ENCODE assay signal across 1 cellular context in genomic region chr15:70098461-70099166, GRCh38.
A peak's percentile ranks its signal among the peaks of the same experiment; 100 is the strongest.
TF ChIP-seq lines count a peak whose summit lies in the region.

No MANE protein-coding gene starts in this region.

TF ChIP-seq in HepG2, 621 proteins besides CTCF, POLR2A, EP300 and RAD21 (continued from another document and continues in another):
- TF ChIP-seq TBX2 (CRISPR knock-in tag; IDR thresholded peaks at IDR 0.05; ENCODE audit: borderline replicate concordance) (peak; percentile 50; the same call in 1 of the 2 replicates), GLI4 (CRISPR knock-in tag; IDR thresholded peaks at IDR 0.05; ENCODE audit: borderline replicate concordance) (no peak), ZNF562 (CRISPR knock-in tag; IDR thresholded peaks at IDR 0.05; ENCODE audit: borderline replicate concordance) (no peak), SMC3 (IDR thresholded peaks at IDR 0.05; ENCODE audit: low read length) (no peak), ZFX (CRISPR knock-in tag; IDR thresholded peaks at IDR 0.05; ENCODE audit: low read depth) (peak; percentile 43; the same call in 1 of the 2 replicates), NFYB (CRISPR knock-in tag; IDR thresholded peaks at IDR 0.05) (no peak), NFRKB (IDR thresholded peaks at IDR 0.05) (no peak), ZNF362 (CRISPR knock-in tag; IDR thresholded peaks at IDR 0.05; ENCODE audit: borderline replicate concordance) (peak; percentile 56; the same call in 1 of the 2 replicates), CERS6 (CRISPR knock-in tag; IDR thresholded peaks at IDR 0.05) (no peak), ZSCAN20 (CRISPR knock-in tag; IDR thresholded peaks at IDR 0.05; ENCODE audit: borderline replicate concordance) (no peak), ZKSCAN1 (IDR thresholded peaks at IDR 0.05; ENCODE audit: low read length) (no peak), CEBPZ (IDR thresholded peaks at IDR 0.05; ENCODE audit: low read length) (no peak), RBAK (CRISPR knock-in tag; IDR thresholded peaks at IDR 0.05) (no peak), ZNF782 (CRISPR knock-in tag; IDR thresholded peaks at IDR 0.05; ENCODE audit: borderline replicate concordance) (no peak), ZFY (CRISPR knock-in tag; IDR thresholded peaks at IDR 0.05) (peak; percentile 57), KLF16 (CRISPR knock-in tag; IDR thresholded peaks at IDR 0.05) (no peak), ZNF138 (CRISPR knock-in tag; IDR thresholded peaks at IDR 0.05; ENCODE audit: low read depth) (no peak), ZBTB7B (CRISPR knock-in tag; IDR thresholded peaks at IDR 0.05) (peak; percentile 26; the same call in 1 of the 2 replicates), ZNF784 (CRISPR knock-in tag; IDR thresholded peaks at IDR 0.05; ENCODE audit: borderline replicate concordance) (no peak), DDIT3 (CRISPR knock-in tag; IDR thresholded peaks at IDR 0.05) (no peak), ZSCAN9 (CRISPR knock-in tag; IDR thresholded peaks at IDR 0.05; ENCODE audit: borderline replicate concordance) (no peak), ZFP41 (CRISPR knock-in tag; IDR thresholded peaks at IDR 0.05; ENCODE audit: borderline replicate concordance) (no peak), TBX3 (IDR thresholded peaks at IDR 0.05; ENCODE audit: borderline replicate concordance) (peak; percentile 37; the same call in 1 of the 2 replicates), ZNF12 (CRISPR knock-in tag; IDR thresholded peaks at IDR 0.05) (no peak), PAF1 (CRISPR knock-in tag; IDR thresholded peaks at IDR 0.05) (no peak), RAD51 (IDR thresholded peaks at IDR 0.05; ENCODE audit: borderline replicate concordance) (no peak), ZNF530 (CRISPR knock-in tag; IDR thresholded peaks at IDR 0.05; ENCODE audit: low read depth) (no peak), SIN3B (IDR thresholded peaks at IDR 0.05; ENCODE audit: low read length) (no peak), HMG20B (CRISPR knock-in tag; conservative IDR thresholded peaks at IDR 0.05) (0 out of 2 replicates have a peak, but pooled peaks have one; percentile 61), MZF1 (CRISPR knock-in tag; IDR thresholded peaks at IDR 0.05; ENCODE audit: borderline replicate concordance) (no peak), LCORL (IDR thresholded peaks at IDR 0.05) (no peak), LCORL (CRISPR knock-in tag; IDR thresholded peaks at IDR 0.05) (no peak), ZNF766 (CRISPR knock-in tag; IDR thresholded peaks at IDR 0.05; ENCODE audit: borderline replicate concordance) (no peak), FOXP4 (CRISPR knock-in tag; IDR thresholded peaks at IDR 0.05) (peak; percentile 90), TSC22D2 (CRISPR knock-in tag; IDR thresholded peaks at IDR 0.05; ENCODE audit: borderline replicate concordance) (no peak), ZFP82 (CRISPR knock-in tag; IDR thresholded peaks at IDR 0.05; ENCODE audit: borderline replicate concordance) (no peak), RNF2 (conservative IDR thresholded peaks at IDR 0.05; ENCODE audit: low read depth) (no peak), KAT8 (CRISPR knock-in tag; IDR thresholded peaks at IDR 0.05) (no peak), RBFOX2 (IDR thresholded peaks at IDR 0.05; ENCODE audit: low read depth, low read length) (peak; percentile 6; the same call in 1 of the 2 replicates), MAFG (CRISPR knock-in tag; IDR thresholded peaks at IDR 0.05) (no peak), MLLT10 (CRISPR knock-in tag; IDR thresholded peaks at IDR 0.05) (no peak), SAFB2 (CRISPR knock-in tag; IDR thresholded peaks at IDR 0.05; ENCODE audit: borderline replicate concordance, low read depth) (no peak)
- TF ChIP-seq, protein P1, sequence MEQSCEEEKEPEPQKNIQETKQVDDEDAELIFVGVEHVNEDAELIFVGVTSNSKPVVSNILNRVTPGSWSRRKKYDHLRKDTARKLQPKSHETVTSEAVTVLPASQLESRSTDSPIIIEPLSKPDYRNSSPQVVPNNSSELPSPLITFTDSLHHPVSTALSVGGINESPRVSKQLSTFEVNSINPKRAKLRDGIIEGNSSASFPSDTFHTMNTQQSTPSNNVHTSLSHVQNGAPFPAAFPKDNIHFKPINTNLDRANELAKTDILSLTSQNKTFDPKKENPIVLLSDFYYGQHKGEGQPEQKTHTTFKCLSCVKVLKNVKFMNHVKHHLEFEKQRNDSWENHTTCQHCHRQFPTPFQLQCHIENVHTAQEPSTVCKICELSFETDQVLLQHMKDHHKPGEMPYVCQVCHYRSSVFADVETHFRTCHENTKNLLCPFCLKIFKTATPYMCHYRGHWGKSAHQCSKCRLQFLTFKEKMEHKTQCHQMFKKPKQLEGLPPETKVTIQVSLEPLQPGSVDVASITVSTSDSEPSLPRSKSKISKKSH (CRISPR knock-in tag; IDR thresholded peaks at IDR 0.05; ENCODE audit: borderline replicate concordance): no peak
- TF ChIP-seq, protein P2, sequence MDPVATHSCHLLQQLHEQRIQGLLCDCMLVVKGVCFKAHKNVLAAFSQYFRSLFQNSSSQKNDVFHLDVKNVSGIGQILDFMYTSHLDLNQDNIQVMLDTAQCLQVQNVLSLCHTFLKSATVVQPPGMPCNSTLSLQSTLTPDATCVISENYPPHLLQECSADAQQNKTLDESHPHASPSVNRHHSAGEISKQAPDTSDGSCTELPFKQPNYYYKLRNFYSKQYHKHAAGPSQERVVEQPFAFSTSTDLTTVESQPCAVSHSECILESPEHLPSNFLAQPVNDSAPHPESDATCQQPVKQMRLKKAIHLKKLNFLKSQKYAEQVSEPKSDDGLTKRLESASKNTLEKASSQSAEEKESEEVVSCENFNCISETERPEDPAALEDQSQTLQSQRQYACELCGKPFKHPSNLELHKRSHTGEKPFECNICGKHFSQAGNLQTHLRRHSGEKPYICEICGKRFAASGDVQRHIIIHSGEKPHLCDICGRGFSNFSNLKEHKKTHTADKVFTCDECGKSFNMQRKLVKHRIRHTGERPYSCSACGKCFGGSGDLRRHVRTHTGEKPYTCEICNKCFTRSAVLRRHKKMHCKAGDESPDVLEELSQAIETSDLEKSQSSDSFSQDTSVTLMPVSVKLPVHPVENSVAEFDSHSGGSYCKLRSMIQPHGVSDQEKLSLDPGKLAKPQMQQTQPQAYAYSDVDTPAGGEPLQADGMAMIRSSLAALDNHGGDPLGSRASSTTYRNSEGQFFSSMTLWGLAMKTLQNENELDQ (CRISPR knock-in tag; IDR thresholded peaks at IDR 0.05; ENCODE audit: borderline replicate concordance): no peak
- TF ChIP-seq, protein P3, sequence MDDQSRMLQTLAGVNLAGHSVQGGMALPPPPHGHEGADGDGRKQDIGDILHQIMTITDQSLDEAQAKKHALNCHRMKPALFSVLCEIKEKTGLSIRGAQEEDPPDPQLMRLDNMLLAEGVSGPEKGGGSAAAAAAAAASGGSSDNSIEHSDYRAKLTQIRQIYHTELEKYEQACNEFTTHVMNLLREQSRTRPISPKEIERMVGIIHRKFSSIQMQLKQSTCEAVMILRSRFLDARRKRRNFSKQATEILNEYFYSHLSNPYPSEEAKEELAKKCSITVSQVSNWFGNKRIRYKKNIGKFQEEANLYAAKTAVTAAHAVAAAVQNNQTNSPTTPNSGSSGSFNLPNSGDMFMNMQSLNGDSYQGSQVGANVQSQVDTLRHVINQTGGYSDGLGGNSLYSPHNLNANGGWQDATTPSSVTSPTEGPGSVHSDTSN (CRISPR knock-in tag; IDR thresholded peaks at IDR 0.05; ENCODE audit: borderline replicate concordance): no peak
- TF ChIP-seq, protein P4, sequence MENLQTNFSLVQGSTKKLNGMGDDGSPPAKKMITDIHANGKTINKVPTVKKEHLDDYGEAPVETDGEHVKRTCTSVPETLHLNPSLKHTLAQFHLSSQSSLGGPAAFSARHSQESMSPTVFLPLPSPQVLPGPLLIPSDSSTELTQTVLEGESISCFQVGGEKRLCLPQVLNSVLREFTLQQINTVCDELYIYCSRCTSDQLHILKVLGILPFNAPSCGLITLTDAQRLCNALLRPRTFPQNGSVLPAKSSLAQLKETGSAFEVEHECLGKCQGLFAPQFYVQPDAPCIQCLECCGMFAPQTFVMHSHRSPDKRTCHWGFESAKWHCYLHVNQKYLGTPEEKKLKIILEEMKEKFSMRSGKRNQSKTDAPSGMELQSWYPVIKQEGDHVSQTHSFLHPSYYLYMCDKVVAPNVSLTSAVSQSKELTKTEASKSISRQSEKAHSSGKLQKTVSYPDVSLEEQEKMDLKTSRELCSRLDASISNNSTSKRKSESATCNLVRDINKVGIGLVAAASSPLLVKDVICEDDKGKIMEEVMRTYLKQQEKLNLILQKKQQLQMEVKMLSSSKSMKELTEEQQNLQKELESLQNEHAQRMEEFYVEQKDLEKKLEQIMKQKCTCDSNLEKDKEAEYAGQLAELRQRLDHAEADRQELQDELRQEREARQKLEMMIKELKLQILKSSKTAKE (CRISPR knock-in tag; IDR thresholded peaks at IDR 0.05; ENCODE audit: borderline replicate concordance): no peak; the same call in 1 of the 2 replicates
